Comparison of ENCODE assay signal across 25 cellular contexts in genomic region chr18:33828949-33829348, GRCh38.
DNase-seq lines count a peak whose midpoint lies in the region; ATAC-seq, FAIRE-seq and TF ChIP-seq lines count a peak whose summit lies in the region.
"Had no signal": no experiment of that assay in that cellular context is flagged by ENCODE, and none has a peak within 500 bp of the region (broad histone marks: within the 10 kb centered on the region; RNA-seq: fewer than 3 reads in every experiment).

No MANE protein-coding gene starts in this region.

- TF ChIP-seq CTCF in OCI-LY1 (IDR thresholded peaks at IDR 0.05; ENCODE audit: low read length) = no peak
- no peak for TF ChIP-seq CTCF in GM12878 (IDR thresholded peaks at IDR 0.05 in 2 of 3, conservative IDR thresholded peaks at IDR 0.05 in 1 of 3; ENCODE audit: control insufficient read depth in 2 of 3, extremely low read depth in 1 of 3, insufficient read depth in 1 of 3, low read depth in 3 of 3, low read length in 3 of 3)

- RAD21 ChIA-PET in GM12878 (lab: Charles Lee; ENCODE audit: unreplicated experiment) = interaction anchor here (1.9 kb wide), 1 partner anchor 11 kb away, joined by 7 read pairs; no protein-coding TSS in a partner anchor

- H3K27ac ChIP-seq in OCI-LY1 (ENCODE audit: low read depth, low read length, poor library complexity, severe bottlenecking) = peak overlapping the region; percentile 24
- no peak overlapping the region for H3K27ac ChIP-seq in GM12878 (ENCODE audit: control insufficient read depth, insufficient read depth)
- H3K27ac ChIP-seq: A549; BLaER1 treated with 17β-estradiol and CSF1 and Interleukin-3, amounts not matched to agents 10 nM and 100 nM had no signal

- no peak for TF ChIP-seq RAD21 in GM12878 (IDR thresholded peaks at IDR 0.05; ENCODE audit: insufficient read depth, low read depth, low read length)

- no peak for TF ChIP-seq EP300 in GM12878 (IDR thresholded peaks at IDR 0.05; ENCODE audit: borderline replicate concordance in 1 of 2, control insufficient read depth in 1 of 2, low read depth in 2 of 2, low read length in 2 of 2)

- DNase-seq in DMS53 treated with DMSO at 0.1 percent for 48 hours (lab: John Stamatoyannopoulos, UW; ENCODE audit: unreplicated experiment) = peak; percentile 22
- DNase-seq in DMS53 (lab: John Stamatoyannopoulos, UW) = no peak
- peak; percentile 62 for DNase-seq in NCI-H748 (lab: John Stamatoyannopoulos, UW; ENCODE audit: unreplicated experiment)
- DNase-seq in NCI-H748 treated with DMSO at 0.1 percent for 48 hours (lab: John Stamatoyannopoulos, UW) = no peak
- no peak for DNase-seq in GM12878 (ENCODE audit: low read depth, low spot score)
- DNase-seq in putamen (ENCODE audit: low spot score) = no peak
- DNase-seq: 8988T; ACHN; AML-193; BE2C; CD4-positive, alpha-beta T cell; CD8-positive, alpha-beta memory T cell; DMS 273 treated with DMSO at 0.1 percent for 48 hours; DND-41; GOT3; HFFc6 had no signal

- H3K9ac ChIP-seq in OCI-LY1 (ENCODE audit: low read length) = no peak overlapping the region; the same call in 1 of the 2 replicates
- H3K9ac ChIP-seq in GM12878 (ENCODE audit: control insufficient read depth, insufficient read depth, low read length) = no peak overlapping the region
- H3K9ac ChIP-seq: BLaER1 treated with 17β-estradiol and CSF1 and Interleukin-3, amounts not matched to agents 10 nM and 100 nM had no signal

- H3K4me3 ChIP-seq in OCI-LY1 (ENCODE audit: low read depth, low read length, poor library complexity, severe bottlenecking) (peak overlapping the region; percentile 40), GM12878 (no peak overlapping the region)
- H3K4me3 ChIP-seq: A549; BLaER1 treated with 17β-estradiol and CSF1 and Interleukin-3, amounts not matched to agents 10 nM and 100 nM; HAP-1 had no signal

- H3K9me3 ChIP-seq in OCI-LY1 (ENCODE audit: low read length) (no peaks in the 10 kb centered on the region), GM12878 (replicated peaks; ENCODE audit: control insufficient read depth, insufficient read depth, low read length) (no peaks in the 10 kb centered on the region)
- H3K9me3 ChIP-seq: A549, BE2C, HAP-1 had no signal

- H3K79me2 ChIP-seq in OCI-LY1 (ENCODE audit: insufficient read depth, low read length) (no peaks in the 10 kb centered on the region), GM12878 (ENCODE audit: control insufficient read depth, insufficient read depth, low read length) (no peaks in the 10 kb centered on the region)

- no peak for FAIRE-seq in GM12878 (lab: Jason Lieb, UNC)
- FAIRE-seq: A549, G401.6, GM12891, GM18507, H54 had no signal

- ATAC-seq in GM12878 (peak; percentile 55), GM21717 (IDR thresholded peaks at IDR 0.05; ENCODE audit: unreplicated experiment) (no peak)
- ATAC-seq: A549 had no signal

- WGBS in GM12878 (ENCODE audit: insufficient coverage, insufficient replicate concordance, low lambda C conversion rate, missing lambda C conversion rate) = 14% methylated on average over 2 of the region's 2 CpGs

- H2AFZ ChIP-seq in OCI-LY1 (ENCODE audit: low read length) (no peak overlapping the region), GM12878 (ENCODE audit: control insufficient read depth, low read depth, low read length) (no peak overlapping the region)

- H3K9me2 ChIP-seq in OCI-LY1 (ENCODE audit: low read depth, low read length) = no peaks in the 10 kb centered on the region

- POLR2A ChIA-PET in GM12878 (lab: Charles Lee) = no interaction called here

- H3F3A ChIP-seq in OCI-LY1 (ENCODE audit: insufficient read depth, low read length) = no peaks in the 10 kb centered on the region

- TF ChIP-seq POLR2A in GM12878 (IDR thresholded peaks at IDR 0.05; ENCODE audit: low read depth, low read length) = no peak

- in situ Hi-C loops in GM12878 (cut with MboI) = loop anchor here (25.0 kb wide), 1 partner anchor 958 kb away; no protein-coding TSS in a partner anchor

- H3K27me3 ChIP-seq in OCI-LY1 (ENCODE audit: insufficient read depth, low read length) (no peaks in the 10 kb centered on the region), GM12878 (replicated peaks in 1 of 2; ENCODE audit: control insufficient read depth in 2 of 2, insufficient read depth in 2 of 2, low read length in 1 of 2) (no peaks in the 10 kb centered on the region)
- H3K27me3 ChIP-seq: BE2C; BLaER1 treated with 17β-estradiol and CSF1 and Interleukin-3, amounts not matched to agents 10 nM and 100 nM had no signal

- CTCF ChIA-PET in GM12878 (lab: Yijun Ruan, JAX) = interaction anchor here (3.2 kb wide), 1 partner anchor 10 kb away, joined by 18 read pairs; no protein-coding TSS in a partner anchor

- SMC1A ChIA-PET in GM12878 (lab: Charles Lee; ENCODE audit: uncharacterized antibody, unreplicated experiment) = interaction anchor here (0.5 to 0.8 kb wide), 2 partner anchors 8 to 41 kb away, joined by 3 read pairs; no protein-coding TSS in a partner anchor

- H3K4me1 ChIP-seq in OCI-LY1 (ENCODE audit: insufficient read depth, low read length, severe bottlenecking) (peaks cover 42% of the 10 kb centered on the region), GM12878 (ENCODE audit: control insufficient read depth, insufficient read depth, low read length) (no peaks in the 10 kb centered on the region)
- H3K4me1 ChIP-seq: A549, BE2C, HAP-1 had no signal

- H3K4me2 ChIP-seq in OCI-LY1 (ENCODE audit: low read length) = peak overlapping the region; percentile 16; the same call in 1 of the 2 replicates
- H3K4me2 ChIP-seq in GM12878 (ENCODE audit: control insufficient read depth, insufficient read depth) = no peak overlapping the region
- H3K4me2 ChIP-seq: A549; BLaER1 treated with 17β-estradiol and CSF1 and Interleukin-3, amounts not matched to agents 10 nM and 100 nM had no signal

- H4K20me1 ChIP-seq in OCI-LY1 (ENCODE audit: insufficient read depth, low read length) = no peaks in the 10 kb centered on the region
- H4K20me1 ChIP-seq in GM12878 (ENCODE audit: control insufficient read depth, insufficient read depth) = no peaks in the 10 kb centered on the region
- H4K20me1 ChIP-seq: BLaER1 treated with 17β-estradiol and CSF1 and Interleukin-3, amounts not matched to agents 10 nM and 100 nM had no signal

- BruUV-seq in GM12878 (replicated peaks; lab: Mats Ljungman, UMichigan) = no TSS peak

- intact Hi-C loops in GM12878 (cut with micrococcal nuclease; ENCODE audit: unreplicated experiment) = no loop called here

- H3K36me3 ChIP-seq in OCI-LY1 (ENCODE audit: insufficient read depth, low read length) = no peaks in the 10 kb centered on the region
- no peaks in the 10 kb centered on the region for H3K36me3 ChIP-seq in GM12878 (ENCODE audit: control insufficient read depth in 2 of 2, insufficient read depth in 2 of 2, low read length in 1 of 2)
- H3K36me3 ChIP-seq: BE2C; BLaER1 treated with 17β-estradiol and CSF1 and Interleukin-3, amounts not matched to agents 10 nM and 100 nM; HAP-1 had no signal

TF ChIP-seq in GM12878, 131 proteins besides CTCF, POLR2A, EP300 and RAD21:
- 0 out of 2 replicates have a peak, but pooled peaks have one; percentile 15 for TF ChIP-seq SPI1 (IDR thresholded peaks at IDR 0.05; ENCODE audit: borderline replicate concordance, insufficient read depth, low read depth, low read length)
- no peak for TF ChIP-seq KAT2A (conservative IDR thresholded peaks at IDR 0.05; ENCODE audit: control insufficient read depth, low read depth, low read length)
- TF ChIP-seq KLF5 (IDR thresholded peaks at IDR 0.05; ENCODE audit: partially characterized antibody) = no peak
TF ChIP-seq in GM12878: peak in this region for 1.

Comparison
In these comparisons a context has a peak if more than half of its experiments do, and no peak if none do; other contexts are left out.
1. DNase-seq: peak in DMS53 treated with DMSO at 0.1 percent for 48 hours (single experiment) and NCI-H748 (single experiment); none in DMS53 (single experiment), NCI-H748 treated with DMSO at 0.1 percent for 48 hours (single experiment), GM12878 (single experiment) and putamen (single experiment).